In genomic region chr4:104429150-104429741, GRCh38 we compare ENCODE assay signal across 15 cellular contexts.
"Had no signal": no experiment of that assay in that cellular context is flagged by ENCODE, and none has a peak within 500 bp of the region (broad histone marks: within the 10 kb centered on the region; RNA-seq: fewer than 3 reads in every experiment).

No MANE protein-coding gene starts in this region.

- H3K4me3 ChIP-seq: adrenal gland, lung, tibial artery had no signal

- H3K36me3 ChIP-seq: adrenal gland, tibial artery had no signal

- H3K4me1 ChIP-seq: adrenal gland had no signal

- H3K9me3 ChIP-seq: adrenal gland, tibial artery had no signal

- DNase-seq: activated CD4-positive, alpha-beta memory T cell treated with anti-CD3 and anti-CD28 coated beads for 36 hours; activated CD4-positive, alpha-beta T cell treated with anti-CD3 and anti-CD28 coated beads for 4 hours; activated gamma-delta T cell treated with Interleukin-2 at 50 U/mL for 16 hours; activated T-cell treated with anti-CD3 and anti-CD28 coated beads for 4 hours; adrenal gland; effector memory CD8-positive, alpha-beta T cell; foreskin fibroblast; left cardiac atrium; nucleus accumbens; stimulated activated CD8-positive, alpha-beta memory T cell treated with anti-CD3 and anti-CD28 coated beads, Interleukin-4, amount 100 ng/mL, for 48 hours; stimulated activated naive CD4-positive, alpha-beta T cell; tibial artery had no signal

- ATAC-seq: activated naive CD4-positive, alpha-beta T cell treated with anti-CD3 and anti-CD28 coated beads, Interleukin-2, amount 50 U/mL, for 72 hours; effector memory CD8-positive, alpha-beta T cell; WTC11 had no signal

- H3K27ac ChIP-seq: adrenal gland, tibial artery had no signal

- H3K27me3 ChIP-seq: adrenal gland, tibial artery had no signal
